12 cellular contexts compared by ENCODE assay signal in genomic region chr7:135704074-135704473, GRCh38. TPM values are rescaled to one million over a fixed set of nuclear protein-coding genes. Genes with fewer than 3 reads are reported as not detected.
DNase-seq lines count a peak whose midpoint lies in the region; TF ChIP-seq lines count a peak whose summit lies in the region.
"Had no signal": no experiment of that assay in that cellular context is flagged by ENCODE, and none has a peak within 500 bp of the region (broad histone marks: within the 10 kb centered on the region; RNA-seq: fewer than 3 reads in every experiment).

No MANE protein-coding gene starts in this region.

- intact Hi-C loops in PC-9 (cut with micrococcal nuclease; ENCODE audit: unreplicated experiment): no loop called here
- intact Hi-C loops in esophagus squamous epithelium (cut with DNase I): no loop called here

- TF ChIP-seq CTCF in AG04449 (IDR thresholded peaks at IDR 0.05; ENCODE audit: insufficient read depth, low read length, missing control alignments) (peak; percentile 5), GM12865 (IDR thresholded peaks at IDR 0.05; ENCODE audit: insufficient read depth, low read depth, low read length, missing control alignments) (peak; percentile 32), PC-9 (conservative IDR thresholded peaks at IDR 0.05) (peak; percentile 35; the same call in 1 of the 2 replicates), fibroblast of villous mesenchyme (IDR thresholded peaks at IDR 0.05; ENCODE audit: insufficient read depth, low read depth, low read length) (peak; percentile 38), tibial nerve (IDR thresholded peaks at IDR 0.05) (no peak), esophagus squamous epithelium (IDR thresholded peaks at IDR 0.05) (peak in 1 of 6 experiments; percentile 21)

- CTCF ChIA-PET in AG04449 (lab: Yijun Ruan, JAX): interaction anchor here (0.6 to 1.6 kb wide), 4 partner anchors 9 to 306 kb away, joined by 3 to 7 read pairs (median 4); no protein-coding TSS in a partner anchor
- CTCF ChIA-PET in PC-9 (lab: Charles Lee): no interaction called here

- no peaks in the 10 kb centered on the region for H3K36me3 ChIP-seq in PC-9 (ENCODE audit: low read depth)
- H3K36me3 ChIP-seq in tibial nerve: peaks cover 0 to 21% (median 0%) of the 10 kb centered on the region in 3 donors
- no peaks in the 10 kb centered on the region for H3K36me3 ChIP-seq in esophagus squamous epithelium

- H3K9me2 ChIP-seq in PC-9 (ENCODE audit: insufficient read depth): no peaks in the 10 kb centered on the region

- H3F3A ChIP-seq in PC-9 (ENCODE audit: insufficient read depth, low read depth): peaks cover 24% of the 10 kb centered on the region

- no peak overlapping the region for H2AFZ ChIP-seq in PC-9

- WGBS in tibial nerve, 2 donors: 61 to 74% methylated on average over 2 of the region's 2 CpGs
- 60% methylated on average over 1 of the region's 2 CpGs for WGBS in esophagus squamous epithelium, 2 donors

- no peak for TF ChIP-seq EP300 in tibial nerve (IDR thresholded peaks at IDR 0.05)

- peaks cover 30% of the 10 kb centered on the region for H3K4me1 ChIP-seq in PC-9 (replicated peaks; ENCODE audit: insufficient read depth)
- no peaks in the 10 kb centered on the region for H3K4me1 ChIP-seq in tibial nerve
- peaks cover 13 to 51% (median 17%) of the 10 kb centered on the region in 3 donors for H3K4me1 ChIP-seq in esophagus squamous epithelium
- H3K4me1 ChIP-seq: stomach had no signal

- H3K9me3 ChIP-seq in PC-9 (ENCODE audit: insufficient read depth, low read depth): no peaks in the 10 kb centered on the region
- no peaks in the 10 kb centered on the region for H3K9me3 ChIP-seq in tibial nerve
- H3K9me3 ChIP-seq in esophagus squamous epithelium: no peaks in the 10 kb centered on the region
- H3K9me3 ChIP-seq: stomach had no signal

- H3K27ac ChIP-seq in PC-9 (no peak overlapping the region), tibial nerve (no peak overlapping the region), esophagus squamous epithelium (no peak overlapping the region)
- H3K27ac ChIP-seq: SK-N-MC, stomach had no signal

- no peaks in the 10 kb centered on the region for H4K20me1 ChIP-seq in PC-9 (ENCODE audit: insufficient read depth)

- TF ChIP-seq POLR2A in tibial nerve (IDR thresholded peaks at IDR 0.05) (no peak), esophagus squamous epithelium (IDR thresholded peaks at IDR 0.05) (no peak)

- POLR2A ChIA-PET in AG04449 (lab: Yijun Ruan, JAX): interaction anchor here (0.7 kb wide), 1 partner anchor 11 kb away, joined by 3 read pairs; no protein-coding TSS in a partner anchor
- POLR2A ChIA-PET in PC-9 (lab: Charles Lee; ENCODE audit: unreplicated experiment): no interaction called here

- DNase-seq in AG04449 (ENCODE audit: low read depth, low spot score): no peak
- no peak for DNase-seq in GM12865 (ENCODE audit: low read depth)
- DNase-seq in PC-9: no peak
- DNase-seq in fibroblast of villous mesenchyme (ENCODE audit: low read depth): no peak
- no peak for DNase-seq in medulla oblongata (ENCODE audit: extremely low spot score)
- DNase-seq in tibial nerve (ENCODE audit: low spot score in 2 of 2): no peak
- no peak for DNase-seq in SIG-M5 (lab: John Stamatoyannopoulos, UW)
- DNase-seq in esophagus squamous epithelium (lab: John Stamatoyannopoulos, UW): no peak
- DNase-seq: CD4-positive, alpha-beta memory T cell; naive B cell; stomach had no signal

- no peaks in the 10 kb centered on the region for H3K79me2 ChIP-seq in PC-9 (ENCODE audit: low read depth)

- H3K4me3 ChIP-seq in AG04449 (ENCODE audit: low read depth, low read length): no peak overlapping the region
- H3K4me3 ChIP-seq in GM12865 (ENCODE audit: low read depth, low read length): no peak overlapping the region
- no peak overlapping the region for H3K4me3 ChIP-seq in PC-9
- H3K4me3 ChIP-seq in fibroblast of villous mesenchyme (ENCODE audit: low read depth, low read length): no peak overlapping the region
- no peak overlapping the region for H3K4me3 ChIP-seq in tibial nerve
- H3K4me3 ChIP-seq in esophagus squamous epithelium: no peak overlapping the region
- H3K4me3 ChIP-seq: SK-N-MC, stomach had no signal

- no peak overlapping the region for H3K4me2 ChIP-seq in PC-9

- no TSS peak for BruUV-seq in PC-9 (replicated peaks; lab: Mats Ljungman, UMichigan)

- H3K27me3 ChIP-seq in PC-9 (ENCODE audit: insufficient read depth, low read depth): no peaks in the 10 kb centered on the region
- H3K27me3 ChIP-seq in tibial nerve: no peaks in the 10 kb centered on the region
- H3K27me3 ChIP-seq in esophagus squamous epithelium: no peaks in the 10 kb centered on the region
- H3K27me3 ChIP-seq: stomach had no signal

RNA-seq across cellular contexts. Expression of gene SLC13A4, which starts 23.9 kb away (rescaled TPM):
- total RNA-seq in PC-9 (2021): not detected in 2 replicates
- total RNA-seq in fibroblast of villous mesenchyme: 0.32 TPM in 1 of 2 replicates, not detected in the other
- total RNA-seq in tibial nerve: not detected
- 1 to 10 TPM in 3 of 4 donors, under 1 TPM in 1; under 0.01 to 1.9 (median 1.5) TPM for total RNA-seq in esophagus squamous epithelium
- total RNA-seq: CD4-positive, alpha-beta memory T cell; stomach had no signal

RNA-seq across cellular contexts. Expression of gene STMP1, which starts 41.8 kb away (rescaled TPM):
- total RNA-seq in PC-9 (2021): 60.4 and 77.0 TPM in 2 replicates
- 18.6 and 19.0 TPM in 2 replicates for total RNA-seq in fibroblast of villous mesenchyme
- total RNA-seq in tibial nerve: 10 to 100 TPM; 17.1 to 23.9 (median 23.3) TPM
- total RNA-seq in esophagus squamous epithelium: 10 to 100 TPM; 19.2 to 25.6 (median 23.1) TPM

RNA-seq across cellular contexts. Expression of gene FAM180A, which starts 44.5 kb away (rescaled TPM):
- total RNA-seq in PC-9 (2021) (not detected in 2 replicates), fibroblast of villous mesenchyme (2.9 and 3.0 TPM in 2 replicates), tibial nerve (1 to 10 TPM; 2.1 to 7.7 (median 3.7) TPM), esophagus squamous epithelium (1 to 10 TPM in 1 of 4 donors, under 1 TPM in 3; 0.38 to 5.0 (median 0.60) TPM)
- total RNA-seq: CD4-positive, alpha-beta memory T cell had no signal

Comparison
In these comparisons a context has a peak if more than half of its experiments do, and no peak if none do; other contexts are left out.
1. CTCF ChIP-seq: peak in AG04449 (single experiment), GM12865 (single experiment), PC-9 (single experiment) and fibroblast of villous mesenchyme (single experiment); none in tibial nerve (0 of 5).